8 cellular contexts compared by ENCODE assay signal in genomic region chr12:104653730-104654328, GRCh38.
DNase-seq lines count a peak whose midpoint lies in the region; ATAC-seq and TF ChIP-seq lines count a peak whose summit lies in the region.

No MANE protein-coding gene starts in this region.

- H3K27me3 Mint-ChIP-seq in effector memory CD8-positive, alpha-beta T cell = no peaks in the 10 kb centered on the region

- peak; percentile 49 for ATAC-seq in effector memory CD8-positive, alpha-beta T cell (replicated peaks)
- ATAC-seq in stimulated activated effector memory CD8-positive, alpha-beta T cell treated with anti-CD3 and anti-CD28 coated beads, Interleukin-12 subunit alpha, Interleukin-12 subunit beta, amount 100 ng/mL, for 72 hours = peak; percentile 52
- no peak for ATAC-seq in left lung

- no peaks in the 10 kb centered on the region for H3K27me3 ChIP-seq in left lung

- H3K4me3 ChIP-seq in left lung = no peak overlapping the region

- TF ChIP-seq CTCF in left lung (IDR thresholded peaks at IDR 0.05) = peak in 1 of 2 donors; percentile 20

- H3K4me1 ChIP-seq in left lung = peaks cover 5 to 50% of the 10 kb centered on the region in 2 donors

- H3K27ac ChIP-seq in left lung (no peak overlapping the region), caudate nucleus (ENCODE audit: low read depth, low read length) (no peak overlapping the region)

- peak; percentile 15 for DNase-seq in activated naive CD4-positive, alpha-beta T cell treated with Interleukin-2 at 50 U/mL for 16 hours
- DNase-seq in activated naive CD4-positive, alpha-beta T cell (lab: John Stamatoyannopoulos, UW) = no peak
- DNase-seq in NCI-H226 (peak; percentile 1), left lung (no peak), caudate nucleus (lab: John Stamatoyannopoulos, UW) (no peak)
- peak in 2 of 3 experiments; percentile 15 to 40 for DNase-seq in effector memory CD8-positive, alpha-beta T cell
- DNase-seq in stimulated activated effector memory CD8-positive, alpha-beta T cell treated with anti-CD3 and anti-CD28 coated beads, Interleukin-12 subunit alpha, Interleukin-12 subunit beta, amount 100 ng/mL, for 72 hours (ENCODE audit: low spot score in 2 of 2) = peak in 1 of 2 donors; percentile 60
- no peak for DNase-seq in stimulated activated naive CD4-positive, alpha-beta T cell treated with Interleukin-2 at 50 U/mL for 16 hours (lab: John Stamatoyannopoulos, UW)

- no peaks in the 10 kb centered on the region for H3K36me3 ChIP-seq in left lung

- peak overlapping the region; percentile 86 to 89 for H3K27ac Mint-ChIP-seq in effector memory CD8-positive, alpha-beta T cell
- H3K27ac Mint-ChIP-seq in stimulated activated effector memory CD8-positive, alpha-beta T cell treated with anti-CD3 and anti-CD28 coated beads, Interleukin-12 subunit alpha, Interleukin-12 subunit beta, amount 100 ng/mL, for 72 hours = peak overlapping the region; percentile 75

- intact Hi-C loops in left lung (cut with DNase I) = no loop called here

- no peaks in the 10 kb centered on the region for H3K9me3 Mint-ChIP-seq in effector memory CD8-positive, alpha-beta T cell
- no peaks in the 10 kb centered on the region for H3K9me3 Mint-ChIP-seq in stimulated activated effector memory CD8-positive, alpha-beta T cell treated with anti-CD3 and anti-CD28 coated beads, Interleukin-12 subunit alpha, Interleukin-12 subunit beta, amount 100 ng/mL, for 72 hours

- H3K4me1 Mint-ChIP-seq in effector memory CD8-positive, alpha-beta T cell (ENCODE audit: low read depth in 2 of 2) = peaks cover 49 to 59% of the 10 kb centered on the region in 2 donors
- peaks cover 83% of the 10 kb centered on the region for H3K4me1 Mint-ChIP-seq in stimulated activated effector memory CD8-positive, alpha-beta T cell treated with anti-CD3 and anti-CD28 coated beads, Interleukin-12 subunit alpha, Interleukin-12 subunit beta, amount 100 ng/mL, for 72 hours

- H3K9me3 ChIP-seq in left lung = no peaks in the 10 kb centered on the region

- peaks cover 8% of the 10 kb centered on the region for H3K36me3 Mint-ChIP-seq in effector memory CD8-positive, alpha-beta T cell (ENCODE audit: insufficient read depth)
- peaks cover under 1% of the 10 kb centered on the region for H3K36me3 Mint-ChIP-seq in stimulated activated effector memory CD8-positive, alpha-beta T cell treated with anti-CD3 and anti-CD28 coated beads, Interleukin-12 subunit alpha, Interleukin-12 subunit beta, amount 100 ng/mL, for 72 hours

- no peak overlapping the region for H3K4me3 Mint-ChIP-seq in effector memory CD8-positive, alpha-beta T cell
- no peak overlapping the region for H3K4me3 Mint-ChIP-seq in stimulated activated effector memory CD8-positive, alpha-beta T cell treated with anti-CD3 and anti-CD28 coated beads, Interleukin-12 subunit alpha, Interleukin-12 subunit beta, amount 100 ng/mL, for 72 hours

Comparison
In these comparisons a context has a peak if more than half of its experiments do, and no peak if none do; other contexts are left out.
1. DNase-seq: peak in activated naive CD4-positive, alpha-beta T cell treated with Interleukin-2 at 50 U/mL for 16 hours (single experiment), NCI-H226 (single experiment) and effector memory CD8-positive, alpha-beta T cell (2 of 3); none in activated naive CD4-positive, alpha-beta T cell (0 of 4), left lung (0 of 2), caudate nucleus (0 of 61) and stimulated activated naive CD4-positive, alpha-beta T cell treated with Interleukin-2 at 50 U/mL for 16 hours (single experiment).